In genomic region chr21:38671716-38672115, GRCh38 we compare ENCODE assay signal across 18 cellular contexts.
A peak's percentile ranks its signal among the peaks of the same experiment; 100 is the strongest.
DNase-seq lines count a peak whose midpoint lies in the region; ATAC-seq, FAIRE-seq and TF ChIP-seq lines count a peak whose summit lies in the region.
"Had no signal": no experiment of that assay in that cellular context is flagged by ENCODE, and none has a peak within 500 bp of the region (broad histone marks: within the 10 kb centered on the region; RNA-seq: fewer than 3 reads in every experiment).

No MANE protein-coding gene starts in this region.

- H3F3A ChIP-seq in PC-3 (ENCODE audit: low read length, unreplicated experiment): no peaks in the 10 kb centered on the region

- H3K4me1 ChIP-seq in astrocyte (ENCODE audit: insufficient read depth, low read length): no peaks in the 10 kb centered on the region
- peaks cover 0 to 33% (median 18%) of the 10 kb centered on the region in 4 donors for H3K4me1 ChIP-seq in tibial artery
- H3K4me1 ChIP-seq in PC-3 (ENCODE audit: insufficient read depth, low read length): no peaks in the 10 kb centered on the region
- peaks cover 5% of the 10 kb centered on the region for H3K4me1 ChIP-seq in testis

- H4K20me1 ChIP-seq in astrocyte (ENCODE audit: insufficient read depth, low read length) (no peaks in the 10 kb centered on the region), PC-3 (ENCODE audit: low read length) (no peaks in the 10 kb centered on the region)

- BruUV-seq in PC-3 (replicated peaks; lab: Mats Ljungman, UMichigan): no TSS peak

- H3K9ac ChIP-seq in astrocyte (ENCODE audit: low read length) (no peak overlapping the region), PC-3 (ENCODE audit: low read length) (no peak overlapping the region)

- POLR2A ChIA-PET in PC-3 (lab: Charles Lee; ENCODE audit: unreplicated experiment): no interaction called here

- CTCF ChIA-PET in PC-3 (lab: Charles Lee): interaction anchor here (0.7 to 1.1 kb wide), 2 partner anchors 148 to 169 kb away, joined by 3 to 6 read pairs; no protein-coding TSS in a partner anchor

- no peaks in the 10 kb centered on the region for H3K79me2 ChIP-seq in astrocyte (ENCODE audit: insufficient read depth, low read length)
- H3K79me2 ChIP-seq in PC-3 (ENCODE audit: low read length): no peaks in the 10 kb centered on the region

- peaks cover 78% of the 10 kb centered on the region for H3K27me3 Mint-ChIP-seq in astrocyte (ENCODE audit: low read depth, unreplicated experiment)

- no peaks in the 10 kb centered on the region for H3K9me3 ChIP-seq in astrocyte (ENCODE audit: insufficient read depth, low read depth, low read length)
- H3K9me3 ChIP-seq in tibial artery: no peaks in the 10 kb centered on the region
- no peaks in the 10 kb centered on the region for H3K9me3 ChIP-seq in PC-3 (ENCODE audit: low read length)
- no peaks in the 10 kb centered on the region for H3K9me3 ChIP-seq in testis

- H3K27me3 ChIP-seq in astrocyte (ENCODE audit: insufficient read depth, low read length) (peaks cover 57% of the 10 kb centered on the region), tibial artery (no peaks in the 10 kb centered on the region), PC-3 (ENCODE audit: low read length) (peaks cover 70% of the 10 kb centered on the region), testis (no peaks in the 10 kb centered on the region)

- no peaks in the 10 kb centered on the region for H3K36me3 Mint-ChIP-seq in astrocyte (ENCODE audit: low read depth, unreplicated experiment)

- no peak for ATAC-seq in PC-3
- ATAC-seq in GM19397 (IDR thresholded peaks at IDR 0.05; ENCODE audit: unreplicated experiment): no peak
- ATAC-seq: HepG2 had no signal

- peaks cover 11% of the 10 kb centered on the region for H3K4me1 Mint-ChIP-seq in astrocyte (ENCODE audit: low read depth, unreplicated experiment)

- H3K4me3 ChIP-seq in astrocyte (ENCODE audit: insufficient read depth, low read depth, low read length) (no peak overlapping the region), coronary artery (no peak overlapping the region), tibial artery (peak overlapping the region in 1 of 2 donors; percentile 0), PC-3 (ENCODE audit: low read length) (no peak overlapping the region), testis (no peak overlapping the region)

- no peaks in the 10 kb centered on the region for H3K36me3 ChIP-seq in astrocyte (ENCODE audit: insufficient read depth, low read length)
- no peaks in the 10 kb centered on the region for H3K36me3 ChIP-seq in tibial artery
- H3K36me3 ChIP-seq in PC-3 (ENCODE audit: low read depth, low read length): no peaks in the 10 kb centered on the region
- no peaks in the 10 kb centered on the region for H3K36me3 ChIP-seq in testis (ENCODE audit: low read depth, missing control alignments)

- H3K4me3 Mint-ChIP-seq in astrocyte (ENCODE audit: unreplicated experiment): peak overlapping the region; percentile 42

- DNase-seq in astrocyte (ENCODE audit: low read depth): peak; percentile 36
- no peak for DNase-seq in coronary artery (ENCODE audit: low spot score)
- DNase-seq in globus pallidus (ENCODE audit: low spot score): peak; percentile 1
- no peak for DNase-seq in tibial artery
- DNase-seq in PC-3: no peak
- no peak for DNase-seq in testis
- DNase-seq: DND-41, GDM1, GOT3, KG1, NCI-H1417 treated with DMSO at 0.1 percent for 48 hours, NCI-H1930, NCI-H748 treated with DMSO at 0.1 percent for 48 hours, OCI-M1 had no signal

- H3K27ac Mint-ChIP-seq in astrocyte (ENCODE audit: unreplicated experiment): no peak overlapping the region

- H3K9me3 Mint-ChIP-seq in astrocyte (ENCODE audit: unreplicated experiment): peaks cover 7% of the 10 kb centered on the region

- intact Hi-C loops in tibial artery (cut with DNase I; ENCODE audit: low total_unique reads) (no loop called here), PC-3 (cut with micrococcal nuclease) (no loop called here), testis (cut with DNase I; ENCODE audit: low total_unique reads) (no loop called here)

- H3K27ac ChIP-seq in astrocyte (ENCODE audit: low read depth, low read length): no peak overlapping the region
- peak overlapping the region; percentile 62 to 73 for H3K27ac ChIP-seq in coronary artery
- peak overlapping the region; percentile 65 to 73 for H3K27ac ChIP-seq in tibial artery
- no peak overlapping the region for H3K27ac ChIP-seq in PC-3 (ENCODE audit: low read length)
- H3K27ac ChIP-seq in testis: no peak overlapping the region
- H3K27ac ChIP-seq: RWPE1 had no signal

- TF ChIP-seq CTCF in astrocyte (IDR thresholded peaks at IDR 0.05; ENCODE audit: insufficient read depth, low read depth, low read length) (no peak), coronary artery (IDR thresholded peaks at IDR 0.05) (no peak), tibial artery (IDR thresholded peaks at IDR 0.05) (no peak), PC-3 (conservative IDR thresholded peaks at IDR 0.05; ENCODE audit: low read depth, low read length) (no peak), testis (IDR thresholded peaks at IDR 0.05) (no peak)

- FAIRE-seq in astrocyte (lab: Jason Lieb, UNC): no peak
- FAIRE-seq: GM12891, HepG2 had no signal

- no peaks in the 10 kb centered on the region for H3K9me2 ChIP-seq in PC-3 (replicated peaks; ENCODE audit: low read length)

- H2AFZ ChIP-seq in astrocyte (ENCODE audit: low read depth, low read length) (no peak overlapping the region), PC-3 (ENCODE audit: low read length) (no peak overlapping the region)

- 51 to 61% methylated on average over 5 of the region's 5 CpGs for WGBS in testis, 2 donors

- H3K4me2 ChIP-seq in astrocyte (ENCODE audit: low read length) (no peak overlapping the region), PC-3 (ENCODE audit: low read length) (no peak overlapping the region)

- no peak for TF ChIP-seq POLR2A in testis (IDR thresholded peaks at IDR 0.05)

Comparison
In these comparisons a context has a peak if more than half of its experiments do, and no peak if none do; other contexts are left out.
1. DNase-seq: peak in astrocyte (single experiment) and globus pallidus (single experiment); none in coronary artery (single experiment), tibial artery (0 of 2), PC-3 (single experiment) and testis (single experiment).
2. H3K27ac ChIP-seq: peak in coronary artery (2 of 2) and tibial artery (2 of 2); none in astrocyte (single experiment), PC-3 (single experiment) and testis (0 of 2).